ENCODE assay signal across 8 cellular contexts in genomic region chr10:60810437-60811182, GRCh38. TPM values are rescaled to one million over a fixed set of nuclear protein-coding genes. Genes with fewer than 3 reads are reported as not detected.
A peak's percentile ranks its signal among the peaks of the same experiment; 100 is the strongest.
DNase-seq lines count a peak whose midpoint lies in the region; ATAC-seq, FAIRE-seq and TF ChIP-seq lines count a peak whose summit lies in the region.
"Had no signal": no experiment of that assay in that cellular context is flagged by ENCODE, and none has a peak within 500 bp of the region (broad histone marks: within the 10 kb centered on the region; RNA-seq: fewer than 3 reads in every experiment).

No MANE protein-coding gene starts in this region.

- no peaks in the 10 kb centered on the region for H3K9me2 ChIP-seq in Karpas-422 (replicated peaks; ENCODE audit: insufficient read depth, low read length)

- H3K9ac ChIP-seq in endothelial cell of umbilical vein (replicated peaks; ENCODE audit: extremely low read depth, insufficient read depth, low read length) (peak overlapping the region; percentile 51), Karpas-422 (ENCODE audit: low read length) (no peak overlapping the region), endodermal cell (ENCODE audit: extremely low read depth, low read length, poor library complexity, severe bottlenecking) (no peak overlapping the region)

- H3K36me3 ChIP-seq in endothelial cell of umbilical vein (ENCODE audit: control insufficient read depth in 2 of 2, extremely low read depth in 1 of 2, insufficient read depth in 2 of 2, low read length in 2 of 2) (no peaks in the 10 kb centered on the region), lower lobe of right lung (no peaks in the 10 kb centered on the region), upper lobe of right lung (no peaks in the 10 kb centered on the region), Karpas-422 (ENCODE audit: insufficient read depth, low read length) (no peaks in the 10 kb centered on the region), endodermal cell (ENCODE audit: control insufficient read depth, insufficient read depth, low read length) (no peaks in the 10 kb centered on the region), ovary (no peaks in the 10 kb centered on the region)

- H3K9me3 Mint-ChIP-seq in endodermal cell = no peaks in the 10 kb centered on the region

- DNase-seq in NCI-H2107 treated with DMSO at 0.1 percent for 48 hours (lab: John Stamatoyannopoulos, UW; ENCODE audit: unreplicated experiment) (peak; percentile 58), endothelial cell of umbilical vein (ENCODE audit: low read depth, low spot score) (peak; percentile 75), lower lobe of right lung (no peak), upper lobe of right lung (no peak), Karpas-422 (no peak), endodermal cell (no peak), ovary (no peak)
- DNase-seq: activated CD4-positive, CD25-positive, alpha-beta regulatory T cell treated with anti-CD3 and anti-CD28 coated beads, Interleukin-2, amount 50 U/mL, for 72 hours had no signal

- no peaks in the 10 kb centered on the region for H3K27me3 Mint-ChIP-seq in endodermal cell (ENCODE audit: insufficient read depth)

- H3K4me3 Mint-ChIP-seq in endodermal cell = no peak overlapping the region

- intact Hi-C loops in endothelial cell of umbilical vein (cut with micrococcal nuclease) = loop anchor here (10.0 kb wide), 1 partner anchor 1624 kb away; no protein-coding TSS in a partner anchor
- intact Hi-C loops in lower lobe of right lung (cut with DNase I) = loop anchor here (10.0 kb wide), 1 partner anchor 474 kb away; no protein-coding TSS in a partner anchor
- intact Hi-C loops in upper lobe of right lung (cut with DNase I) = loop anchor here (10.0 kb wide), 2 partner anchors 154 to 474 kb away; no protein-coding TSS in a partner anchor
- intact Hi-C loops in ovary (cut with DNase I) = loop anchor here in 2 of 4 donors (10.0 kb wide), 2 partner anchors 474 to 924 kb away; no protein-coding TSS in a partner anchor

- TF ChIP-seq CTCF in endothelial cell of umbilical vein (IDR thresholded peaks at IDR 0.05; ENCODE audit: extremely low read depth in 1 of 2, insufficient read depth in 1 of 2, low read depth in 1 of 2, low read length in 2 of 2) (no peak), lower lobe of right lung (IDR thresholded peaks at IDR 0.05) (no peak), upper lobe of right lung (IDR thresholded peaks at IDR 0.05) (no peak), endodermal cell (conservative IDR thresholded peaks at IDR 0.05) (no peak), ovary (IDR thresholded peaks at IDR 0.05) (no peak)

- POLR2A ChIA-PET in endothelial cell of umbilical vein (lab: Charles Lee) = no interaction called here

- H3K27ac ChIP-seq in endothelial cell of umbilical vein (ENCODE audit: insufficient read depth, low read depth, low read length) = peak overlapping the region; percentile 26
- H3K27ac ChIP-seq in lower lobe of right lung = peak overlapping the region; percentile 10
- no peak overlapping the region for H3K27ac ChIP-seq in upper lobe of right lung
- no peak overlapping the region for H3K27ac ChIP-seq in Karpas-422 (ENCODE audit: low read length)
- H3K27ac ChIP-seq in endodermal cell (ENCODE audit: low read depth, low read length) = no peak overlapping the region
- H3K27ac ChIP-seq in ovary = peak overlapping the region in 1 of 2 donors; percentile 3

- ATAC-seq in lower lobe of right lung = peak; percentile 71 to 76
- peak; percentile 86 for ATAC-seq in upper lobe of right lung

- peak; percentile 8 for FAIRE-seq in endothelial cell of umbilical vein (lab: Jason Lieb, UNC)

- H3K79me2 ChIP-seq in endothelial cell of umbilical vein (ENCODE audit: control insufficient read depth, insufficient read depth, low read length) = no peaks in the 10 kb centered on the region
- no peaks in the 10 kb centered on the region for H3K79me2 ChIP-seq in Karpas-422 (ENCODE audit: low read length)

- CTCF ChIA-PET in endothelial cell of umbilical vein (lab: Charles Lee) = interaction anchor here (1.1 to 1.7 kb wide), 2 partner anchors 9 to 154 kb away, joined by 5 to 6 read pairs; no protein-coding TSS in a partner anchor

- peak overlapping the region; percentile 17 for H2AFZ ChIP-seq in endothelial cell of umbilical vein (ENCODE audit: low read depth, low read length)
- H2AFZ ChIP-seq in Karpas-422 (ENCODE audit: low read length) = no peak overlapping the region

- no peaks in the 10 kb centered on the region for H3K9me3 ChIP-seq in endothelial cell of umbilical vein (replicated peaks; ENCODE audit: control insufficient read depth, insufficient read depth, low read length)
- no peaks in the 10 kb centered on the region for H3K9me3 ChIP-seq in lower lobe of right lung
- no peaks in the 10 kb centered on the region for H3K9me3 ChIP-seq in upper lobe of right lung
- H3K9me3 ChIP-seq in Karpas-422 (ENCODE audit: low read length) = no peaks in the 10 kb centered on the region
- no peaks in the 10 kb centered on the region for H3K9me3 ChIP-seq in endodermal cell (ENCODE audit: control insufficient read depth, low read length)
- no peaks in the 10 kb centered on the region for H3K9me3 ChIP-seq in ovary

- no peak overlapping the region for H3K27ac Mint-ChIP-seq in endodermal cell

- peaks cover 8% of the 10 kb centered on the region for H3K4me1 Mint-ChIP-seq in endodermal cell

- H3K9me1 ChIP-seq in endothelial cell of umbilical vein (replicated peaks; ENCODE audit: control insufficient read depth, extremely low read depth, insufficient read depth, low read length) = no peaks in the 10 kb centered on the region

- H3K4me3 ChIP-seq in endothelial cell of umbilical vein (replicated peaks in 1 of 3; ENCODE audit: insufficient read depth in 1 of 3, low read depth in 1 of 3, low read length in 3 of 3) = no peak overlapping the region
- no peak overlapping the region for H3K4me3 ChIP-seq in lower lobe of right lung
- H3K4me3 ChIP-seq in upper lobe of right lung = no peak overlapping the region
- no peak overlapping the region for H3K4me3 ChIP-seq in Karpas-422 (ENCODE audit: low read length)
- no peak overlapping the region for H3K4me3 ChIP-seq in endodermal cell (ENCODE audit: low read length)
- H3K4me3 ChIP-seq in ovary = no peak overlapping the region

- H3K4me1 ChIP-seq in endothelial cell of umbilical vein (ENCODE audit: control insufficient read depth, extremely low read depth, insufficient read depth, low read length) (peaks cover 8% of the 10 kb centered on the region), lower lobe of right lung (peaks cover 18% of the 10 kb centered on the region), upper lobe of right lung (peaks cover 20% of the 10 kb centered on the region), Karpas-422 (ENCODE audit: low read length) (no peaks in the 10 kb centered on the region), endodermal cell (ENCODE audit: control insufficient read depth, insufficient read depth, low read length) (no peaks in the 10 kb centered on the region), ovary (ENCODE audit: insufficient read depth) (peaks cover 5% of the 10 kb centered on the region)

- TF ChIP-seq EP300 in ovary (IDR thresholded peaks at IDR 0.05) = no peak

- H3K27me3 ChIP-seq in endothelial cell of umbilical vein (ENCODE audit: control insufficient read depth in 2 of 2, insufficient read depth in 2 of 2, low read length in 2 of 2) = no peaks in the 10 kb centered on the region
- no peaks in the 10 kb centered on the region for H3K27me3 ChIP-seq in lower lobe of right lung (ENCODE audit: low read depth)
- H3K27me3 ChIP-seq in upper lobe of right lung = no peaks in the 10 kb centered on the region
- no peaks in the 10 kb centered on the region for H3K27me3 ChIP-seq in Karpas-422 (ENCODE audit: low read length)
- H3K27me3 ChIP-seq in endodermal cell (ENCODE audit: control insufficient read depth, insufficient read depth, low read length, poor library complexity, severe bottlenecking) = no peaks in the 10 kb centered on the region
- H3K27me3 ChIP-seq in ovary = no peaks in the 10 kb centered on the region

- H3K4me2 ChIP-seq in endothelial cell of umbilical vein (ENCODE audit: insufficient read depth, low read length) = peak overlapping the region; percentile 28
- no peak overlapping the region for H3K4me2 ChIP-seq in Karpas-422 (ENCODE audit: low read depth, low read length, poor library complexity, severe bottlenecking)

- TSS peak; percentile 97 for BruUV-seq in endothelial cell of umbilical vein (replicated peaks; lab: Mats Ljungman, UMichigan)

- no peaks in the 10 kb centered on the region for H4K20me1 ChIP-seq in endothelial cell of umbilical vein (replicated peaks; ENCODE audit: control insufficient read depth, extremely low read depth, insufficient read depth, low read length)
- H4K20me1 ChIP-seq in Karpas-422 (ENCODE audit: insufficient read depth, low read depth, low read length) = no peaks in the 10 kb centered on the region

- H3K36me3 Mint-ChIP-seq in endodermal cell (ENCODE audit: low read depth) = no peaks in the 10 kb centered on the region

- TF ChIP-seq POLR2A in endothelial cell of umbilical vein (IDR thresholded peaks at IDR 0.05; ENCODE audit: low read depth, low read length) = no peak
- TF ChIP-seq POLR2A in ovary (IDR thresholded peaks at IDR 0.05) = no peak

- dilution Hi-C loops in endothelial cell of umbilical vein (cut with MboI; ENCODE audit: extremely low pct_ligation_motif_present, low sequenced_read_pairs) = no loop called here

- WGBS in endodermal cell (ENCODE audit: insufficient coverage in 1 of 2, insufficient read length in 1 of 2), 2 experiments = 94 to 97% methylated on average over 3 to 4 of the region's 4 CpGs
- WGBS in ovary, 3 donors = 29 to 37% (median 33%) methylated on average over 4 of the region's 4 CpGs

TF ChIP-seq in endothelial cell of umbilical vein, 7 proteins besides CTCF, POLR2A, EP300 and RAD21 (continues in another document):
- no peak for TF ChIP-seq JUN (IDR thresholded peaks at IDR 0.05; ENCODE audit: borderline replicate concordance, insufficient read depth, insufficient read length, low read depth)
- no peak for TF ChIP-seq MYC (IDR thresholded peaks at IDR 0.05; ENCODE audit: low read depth, low read length)

RNA-seq across cellular contexts. Expression of gene CDK1, which starts 32.3 kb away (rescaled TPM):
- 70.1 and 71.6 TPM in 2 replicates for total RNA-seq in endothelial cell of umbilical vein
- 13.6 and 19.9 TPM in 2 replicates for polyA plus RNA-seq in endothelial cell of umbilical vein
- 30.1 and 32.7 TPM in 2 replicates for polyA plus RNA-seq in endothelial cell of umbilical vein (2011; cell fraction: cytosol; rRNA removed)
- 28.8 and 65.8 TPM in 2 replicates for polyA plus RNA-seq in endothelial cell of umbilical vein (2011; cell fraction: nucleus; rRNA removed)
- 30.5 and 57.9 TPM in 2 replicates for polyA plus RNA-seq in endothelial cell of umbilical vein (2012)
- polyA minus RNA-seq in endothelial cell of umbilical vein = 13.1 and 13.7 TPM in 2 replicates
- 32.7 TPM for polyA minus RNA-seq in endothelial cell of umbilical vein (2011; cell fraction: cytosol; rRNA and poly(A)+ RNA removed)
- 18.4 and 41.8 TPM in 2 replicates for polyA minus RNA-seq in endothelial cell of umbilical vein (2011; cell fraction: nucleus; rRNA and poly(A)+ RNA removed)
- total RNA-seq in lower lobe of right lung = 4.3 TPM
- total RNA-seq in upper lobe of right lung = 3.4 TPM
- 54.4 and 129 TPM in 2 replicates for total RNA-seq in Karpas-422 (2014; rRNA removed; shearing (Covaris generic); ENCODE audit: low replicate concordance)
- total RNA-seq in endodermal cell = 100 to 1,000 TPM in 1 of 2 donors, 10 to 100 TPM in 1; 78.3 to 145 TPM
- polyA plus RNA-seq in endodermal cell (2013, experiment 1 of 2) = 182 TPM
- 182 TPM for polyA plus RNA-seq in endodermal cell (2013, experiment 2 of 2)
- total RNA-seq in ovary = 1 to 10 TPM in 6 of 7 donors, under 1 TPM in 1; 0.91 to 5.0 (median 2.5) TPM
- polyA plus RNA-seq in ovary = 1 to 10 TPM; 3.6 to 3.9 TPM

Comparison
In these comparisons a context has a peak if more than half of its experiments do, and no peak if none do; other contexts are left out.
1. DNase-seq: peak in NCI-H2107 treated with DMSO at 0.1 percent for 48 hours (single experiment) and endothelial cell of umbilical vein (single experiment); none in lower lobe of right lung (single experiment), upper lobe of right lung (single experiment), Karpas-422 (single experiment), endodermal cell (single experiment) and ovary (0 of 5).
2. H3K27ac ChIP-seq: peak in endothelial cell of umbilical vein (single experiment) and lower lobe of right lung (single experiment); none in upper lobe of right lung (single experiment), Karpas-422 (single experiment) and endodermal cell (single experiment).